9 cellular contexts compared by ENCODE assay signal in genomic region chr4:113564493-113564892, GRCh38.
DNase-seq lines count a peak whose midpoint lies in the region; ATAC-seq, FAIRE-seq and TF ChIP-seq lines count a peak whose summit lies in the region.
"Had no signal": no experiment of that assay in that cellular context is flagged by ENCODE, and none has a peak within 500 bp of the region (broad histone marks: within the 10 kb centered on the region; RNA-seq: fewer than 3 reads in every experiment).

No MANE protein-coding gene starts in this region.

- FAIRE-seq in astrocyte (lab: Jason Lieb, UNC), result no peak

- H3K9ac ChIP-seq in astrocyte (ENCODE audit: low read length), result no peak overlapping the region

- peaks cover 8% of the 10 kb centered on the region for H3K4me1 ChIP-seq in astrocyte (ENCODE audit: insufficient read depth, low read length)
- no peaks in the 10 kb centered on the region for H3K4me1 ChIP-seq in ovary (ENCODE audit: insufficient read depth)

- H3K4me3 Mint-ChIP-seq in astrocyte (ENCODE audit: unreplicated experiment), result no peak overlapping the region
- no peak overlapping the region for H3K4me3 Mint-ChIP-seq in activated naive CD4-positive, alpha-beta T cell treated with anti-CD3 and anti-CD28 coated beads for 36 hours

- CTCF ChIA-PET in activated naive CD4-positive, alpha-beta T cell treated with anti-CD3 and anti-CD28 coated beads for 36 hours (lab: Charles Lee), result interaction anchor here (1.0 to 2.1 kb wide), 3 partner anchors 17 to 72 kb away, joined by 3 to 9 read pairs (median 4); no protein-coding TSS in a partner anchor

- no peaks in the 10 kb centered on the region for H3K36me3 Mint-ChIP-seq in astrocyte (ENCODE audit: low read depth, unreplicated experiment)
- H3K36me3 Mint-ChIP-seq in activated naive CD4-positive, alpha-beta T cell treated with anti-CD3 and anti-CD28 coated beads for 36 hours (ENCODE audit: low read depth), result peaks cover 12% of the 10 kb centered on the region

- ATAC-seq in GM18868 (IDR thresholded peaks at IDR 0.05; ENCODE audit: unreplicated experiment) (peak; percentile 29), GM21717 (IDR thresholded peaks at IDR 0.05; ENCODE audit: unreplicated experiment) (peak; percentile 35), HG03378 (IDR thresholded peaks at IDR 0.05; ENCODE audit: unreplicated experiment) (peak; percentile 25)

- no peak for DNase-seq in astrocyte (ENCODE audit: low read depth)
- DNase-seq in NK-92 treated with Interleukin-12 subunit alpha and Interleukin-12 subunit beta, amount 100 ng/mL, for 24 hours (lab: John Stamatoyannopoulos, UW), result no peak
- no peak for DNase-seq in ovary
- no peak for DNase-seq in medulla oblongata (ENCODE audit: extremely low spot score)
- DNase-seq in activated naive CD4-positive, alpha-beta T cell treated with anti-CD3 and anti-CD28 coated beads for 36 hours, result no peak
- DNase-seq: activated gamma-delta T cell had no signal

- peaks cover 5% of the 10 kb centered on the region for H3K79me2 ChIP-seq in astrocyte (ENCODE audit: insufficient read depth, low read length)

- H3K4me3 ChIP-seq in astrocyte (ENCODE audit: insufficient read depth, low read depth, low read length), result no peak overlapping the region
- no peak overlapping the region for H3K4me3 ChIP-seq in ovary

- peak overlapping the region; percentile 83 for H3K27ac Mint-ChIP-seq in astrocyte (ENCODE audit: unreplicated experiment)
- no peak overlapping the region for H3K27ac Mint-ChIP-seq in activated naive CD4-positive, alpha-beta T cell treated with anti-CD3 and anti-CD28 coated beads for 36 hours

- no peak for TF ChIP-seq EP300 in ovary (IDR thresholded peaks at IDR 0.05)

- H3K27me3 ChIP-seq in astrocyte (ENCODE audit: insufficient read depth, low read length), result no peaks in the 10 kb centered on the region
- no peaks in the 10 kb centered on the region for H3K27me3 ChIP-seq in ovary

- 95 to 97% (median 95%) methylated on average over 3 of the region's 3 CpGs for whole genome bisulfite sequencing in ovary, 3 donors

- no peak overlapping the region for H3K27ac ChIP-seq in astrocyte (ENCODE audit: low read depth, low read length)
- no peak overlapping the region for H3K27ac ChIP-seq in ovary

- intact Hi-C loops in ovary (cut with DNase I), result no loop called here
- intact Hi-C loops in activated naive CD4-positive, alpha-beta T cell treated with anti-CD3 and anti-CD28 coated beads for 36 hours (cut with micrococcal nuclease), result no loop called here

- no peak overlapping the region for H3K4me2 ChIP-seq in astrocyte (ENCODE audit: low read length)

- H2AFZ ChIP-seq in astrocyte (ENCODE audit: low read depth, low read length), result no peak overlapping the region

- peaks cover 37% of the 10 kb centered on the region for H4K20me1 ChIP-seq in astrocyte (ENCODE audit: insufficient read depth, low read length)

- no peaks in the 10 kb centered on the region for H3K27me3 Mint-ChIP-seq in astrocyte (ENCODE audit: low read depth, unreplicated experiment)
- H3K27me3 Mint-ChIP-seq in activated naive CD4-positive, alpha-beta T cell treated with anti-CD3 and anti-CD28 coated beads for 36 hours (ENCODE audit: low read depth), result no peaks in the 10 kb centered on the region

- peaks cover 47% of the 10 kb centered on the region for H3K4me1 Mint-ChIP-seq in astrocyte (ENCODE audit: low read depth, unreplicated experiment)
- peaks cover 40% of the 10 kb centered on the region for H3K4me1 Mint-ChIP-seq in activated naive CD4-positive, alpha-beta T cell treated with anti-CD3 and anti-CD28 coated beads for 36 hours (ENCODE audit: low read depth)

- no peaks in the 10 kb centered on the region for H3K9me3 Mint-ChIP-seq in astrocyte (ENCODE audit: unreplicated experiment)
- no peaks in the 10 kb centered on the region for H3K9me3 Mint-ChIP-seq in activated naive CD4-positive, alpha-beta T cell treated with anti-CD3 and anti-CD28 coated beads for 36 hours

- TF ChIP-seq POLR2A in ovary (IDR thresholded peaks at IDR 0.05), result no peak

- H3K36me3 ChIP-seq in astrocyte (ENCODE audit: insufficient read depth, low read length) (no peaks in the 10 kb centered on the region), ovary (no peaks in the 10 kb centered on the region)

- TF ChIP-seq CTCF in astrocyte (IDR thresholded peaks at IDR 0.05; ENCODE audit: insufficient read depth, low read depth, low read length) (no peak), ovary (IDR thresholded peaks at IDR 0.05) (no peak)

- H3K9me3 ChIP-seq in astrocyte (ENCODE audit: insufficient read depth, low read depth, low read length) (no peaks in the 10 kb centered on the region), ovary (no peaks in the 10 kb centered on the region)
